Comparison of ENCODE assay signal across 12 cellular contexts in genomic region chr2:237412646-237413292, GRCh38. TPM values are rescaled to one million over a fixed set of nuclear protein-coding genes. Genes with fewer than 3 reads are reported as not detected.
DNase-seq lines count a peak whose midpoint lies in the region; ATAC-seq and TF ChIP-seq lines count a peak whose summit lies in the region.
"Had no signal": no experiment of that assay in that cellular context is flagged by ENCODE, and none has a peak within 500 bp of the region (broad histone marks: within the 10 kb centered on the region; RNA-seq: fewer than 3 reads in every experiment).

No MANE protein-coding gene starts in this region.

- H4K20me1 ChIP-seq in smooth muscle cell (ENCODE audit: low read depth) = peaks cover 72% of the 10 kb centered on the region

- H3K4me1 ChIP-seq in duodenal mucosa (ENCODE audit: control insufficient read depth in 1 of 2, insufficient read depth in 2 of 2, low read length in 2 of 2) (no peaks in the 10 kb centered on the region), lower lobe of right lung (no peaks in the 10 kb centered on the region), smooth muscle cell (ENCODE audit: low read depth) (peaks cover 7% of the 10 kb centered on the region)

- intact Hi-C loops in lower lobe of right lung (cut with DNase I) = no loop called here
- intact Hi-C loops in activated T-helper 2 cell treated with anti-CD3 and anti-CD28 coated beads, Interferon-gamma antibody, Interleukin-2, Interleukin-4, amounts not matched to agents 10 μg/mL and 5 μg/mL and 100 μg/mL, durations not matched to agents 14 hours and 24 hours and 36 hours (cut with micrococcal nuclease) = no loop called here

- no peaks in the 10 kb centered on the region for H3K9me3 Mint-ChIP-seq in activated T-helper 2 cell treated with anti-CD3 and anti-CD28 coated beads, Interferon-gamma antibody, Interleukin-2, Interleukin-4, amounts not matched to agents 10 μg/mL and 5 μg/mL and 100 μg/mL, durations not matched to agents 14 hours and 24 hours and 36 hours
- no peaks in the 10 kb centered on the region for H3K9me3 Mint-ChIP-seq in activated naive CD8-positive, alpha-beta T cell treated with anti-CD3 and anti-CD28 coated beads, Interleukin-2, amount 50 U/mL, for 24 hours

- H3K4me2 ChIP-seq in smooth muscle cell = peak overlapping the region; percentile 98

- no peak for TF ChIP-seq CTCF in lower lobe of right lung (IDR thresholded peaks at IDR 0.05)
- TF ChIP-seq CTCF in smooth muscle cell (IDR thresholded peaks at IDR 0.05; ENCODE audit: borderline replicate concordance, insufficient read depth, poor library complexity, severe bottlenecking) = no peak

- no peak overlapping the region for H3K4me3 Mint-ChIP-seq in activated T-helper 2 cell treated with anti-CD3 and anti-CD28 coated beads, Interferon-gamma antibody, Interleukin-2, Interleukin-4, amounts not matched to agents 10 μg/mL and 5 μg/mL and 100 μg/mL, durations not matched to agents 14 hours and 24 hours and 36 hours (ENCODE audit: low read depth)
- H3K4me3 Mint-ChIP-seq in activated naive CD8-positive, alpha-beta T cell treated with anti-CD3 and anti-CD28 coated beads, Interleukin-2, amount 50 U/mL, for 24 hours = no peak overlapping the region

- peak; percentile 52 for DNase-seq in ELR (ENCODE audit: low read depth)
- no peak for DNase-seq in lower lobe of right lung
- DNase-seq in smooth muscle cell (lab: John Stamatoyannopoulos, UW; ENCODE audit: unreplicated experiment) = no peak
- no peak for DNase-seq in activated T-helper 2 cell treated with anti-CD3 and anti-CD28 coated beads, Interferon-gamma antibody, Interleukin-2, Interleukin-4, amounts not matched to agents 10 μg/mL and 5 μg/mL and 100 μg/mL, durations not matched to agents 14 hours and 24 hours and 36 hours (ENCODE audit: low spot score)
- no peak for DNase-seq in activated naive CD8-positive, alpha-beta T cell treated with anti-CD3 and anti-CD28 coated beads, Interleukin-2, amount 50 U/mL, for 24 hours
- no peak for DNase-seq in activated CD4-positive, alpha-beta T cell treated with anti-CD3 and anti-CD28 coated beads, Interleukin-2, amount 50 U/mL, for 48 hours
- no peak for DNase-seq in middle frontal gyrus (ENCODE audit: extremely low spot score, low spot score)
- DNase-seq: C1 segment of cervical spinal cord, occipital lobe had no signal

- H3K27ac ChIP-seq in duodenal mucosa (ENCODE audit: low read depth, low read length) (peak overlapping the region; percentile 69), lower lobe of right lung (peak overlapping the region; percentile 73), smooth muscle cell (ENCODE audit: low read depth) (peak overlapping the region; percentile 86)

- H3K36me3 Mint-ChIP-seq in activated T-helper 2 cell treated with anti-CD3 and anti-CD28 coated beads, Interferon-gamma antibody, Interleukin-2, Interleukin-4, amounts not matched to agents 10 μg/mL and 5 μg/mL and 100 μg/mL, durations not matched to agents 14 hours and 24 hours and 36 hours (ENCODE audit: low read depth) = no peaks in the 10 kb centered on the region
- H3K36me3 Mint-ChIP-seq in activated naive CD8-positive, alpha-beta T cell treated with anti-CD3 and anti-CD28 coated beads, Interleukin-2, amount 50 U/mL, for 24 hours (ENCODE audit: low read depth) = no peaks in the 10 kb centered on the region

- peaks cover 93% of the 10 kb centered on the region for H3K79me2 ChIP-seq in smooth muscle cell (ENCODE audit: low read depth)

- ATAC-seq in lower lobe of right lung = peak; percentile 28 to 33
- no peak for ATAC-seq in activated naive CD8-positive, alpha-beta T cell treated with anti-CD3 and anti-CD28 coated beads, Interleukin-2, amount 50 U/mL, for 24 hours
- ATAC-seq: K562 had no signal

- no peak overlapping the region for H2AFZ ChIP-seq in smooth muscle cell (ENCODE audit: low read depth)

- WGBS in smooth muscle cell (ENCODE audit: low lambda C conversion rate) = 21% methylated on average over 14 of the region's 14 CpGs

- H3K27ac Mint-ChIP-seq in activated T-helper 2 cell treated with anti-CD3 and anti-CD28 coated beads, Interferon-gamma antibody, Interleukin-2, Interleukin-4, amounts not matched to agents 10 μg/mL and 5 μg/mL and 100 μg/mL, durations not matched to agents 14 hours and 24 hours and 36 hours = no peak overlapping the region
- H3K27ac Mint-ChIP-seq in activated naive CD8-positive, alpha-beta T cell treated with anti-CD3 and anti-CD28 coated beads, Interleukin-2, amount 50 U/mL, for 24 hours = no peak overlapping the region

- H3K9me3 ChIP-seq in duodenal mucosa (ENCODE audit: control insufficient read depth in 1 of 2, low read length in 2 of 2) (no peaks in the 10 kb centered on the region), lower lobe of right lung (no peaks in the 10 kb centered on the region), smooth muscle cell (replicated peaks; ENCODE audit: low read depth) (no peaks in the 10 kb centered on the region)

- peaks cover 58% of the 10 kb centered on the region for H3F3A ChIP-seq in smooth muscle cell (ENCODE audit: low read depth)

- peak overlapping the region; percentile 32 to 64 for H3K9ac ChIP-seq in duodenal mucosa (ENCODE audit: low read depth in 1 of 2, low read length in 2 of 2)
- peak overlapping the region; percentile 81 for H3K9ac ChIP-seq in smooth muscle cell (ENCODE audit: low read depth)

- H3K4me1 Mint-ChIP-seq in activated T-helper 2 cell treated with anti-CD3 and anti-CD28 coated beads, Interferon-gamma antibody, Interleukin-2, Interleukin-4, amounts not matched to agents 10 μg/mL and 5 μg/mL and 100 μg/mL, durations not matched to agents 14 hours and 24 hours and 36 hours (ENCODE audit: low read depth) = peaks cover 2% of the 10 kb centered on the region
- peaks cover 3% of the 10 kb centered on the region for H3K4me1 Mint-ChIP-seq in activated naive CD8-positive, alpha-beta T cell treated with anti-CD3 and anti-CD28 coated beads, Interleukin-2, amount 50 U/mL, for 24 hours

- H3K27me3 ChIP-seq in duodenal mucosa (ENCODE audit: control insufficient read depth in 1 of 2, insufficient read depth in 2 of 2, low read length in 2 of 2) = peaks cover 4 to 9% of the 10 kb centered on the region in 2 donors
- H3K27me3 ChIP-seq in lower lobe of right lung (ENCODE audit: low read depth) = no peaks in the 10 kb centered on the region
- no peaks in the 10 kb centered on the region for H3K27me3 ChIP-seq in smooth muscle cell (ENCODE audit: low read depth)

- peaks cover 3% of the 10 kb centered on the region for H3K27me3 Mint-ChIP-seq in activated T-helper 2 cell treated with anti-CD3 and anti-CD28 coated beads, Interferon-gamma antibody, Interleukin-2, Interleukin-4, amounts not matched to agents 10 μg/mL and 5 μg/mL and 100 μg/mL, durations not matched to agents 14 hours and 24 hours and 36 hours (ENCODE audit: low read depth)
- H3K27me3 Mint-ChIP-seq in activated naive CD8-positive, alpha-beta T cell treated with anti-CD3 and anti-CD28 coated beads, Interleukin-2, amount 50 U/mL, for 24 hours = peaks cover 1% of the 10 kb centered on the region

- H3K4me3 ChIP-seq in duodenal mucosa (ENCODE audit: low read depth in 1 of 2, low read length in 2 of 2) = peak overlapping the region; percentile 48 to 63
- peak overlapping the region; percentile 56 for H3K4me3 ChIP-seq in lower lobe of right lung
- H3K4me3 ChIP-seq in smooth muscle cell = peak overlapping the region; percentile 79
- H3K4me3 ChIP-seq: K562 had no signal

- H3K36me3 ChIP-seq in duodenal mucosa (ENCODE audit: control insufficient read depth in 1 of 2, insufficient read depth in 2 of 2, low read length in 2 of 2) = no peaks in the 10 kb centered on the region
- no peaks in the 10 kb centered on the region for H3K36me3 ChIP-seq in lower lobe of right lung
- H3K36me3 ChIP-seq in smooth muscle cell (ENCODE audit: low read depth) = no peaks in the 10 kb centered on the region

RNA-seq across cellular contexts. Expression of gene COL6A3, which starts 1.2 kb away (rescaled TPM):
- total RNA-seq in lower lobe of right lung (114 TPM), smooth muscle cell (1,708 and 1,938 TPM in 2 replicates)
- 643 and 888 TPM in 2 replicates for polyA plus RNA-seq in smooth muscle cell
- 7.9 and 9.2 TPM in 2 replicates for total RNA-seq in activated T-helper 2 cell treated with anti-CD3 and anti-CD28 coated beads, Interferon-gamma antibody, Interleukin-2, Interleukin-4, amounts not matched to agents 10 μg/mL and 5 μg/mL and 100 μg/mL, durations not matched to agents 14 hours and 24 hours and 36 hours
- total RNA-seq: OCI-LY7 had no signal

Comparison
In these comparisons a context has a peak if more than half of its experiments do, and no peak if none do; other contexts are left out.
1. RNA of gene COL6A3, which starts 1.2 kb away (total RNA-seq): 1,708 to 1,938 TPM in smooth muscle cell; 114 TPM in lower lobe of right lung (single experiment) and 7.9 to 9.2 TPM in activated T-helper 2 cell treated with anti-CD3 and anti-CD28 coated beads, Interferon-gamma antibody, Interleukin-2, Interleukin-4, amounts not matched to agents 10 μg/mL and 5 μg/mL and 100 μg/mL, durations not matched to agents 14 hours and 24 hours and 36 hours; every median in the first group is over 10 times any median in the second.
2. Peak in every context shown above with its lines, with median percentiles within 50 percentile points of each other: H3K27ac ChIP-seq and H3K4me3 ChIP-seq.